8 cellular contexts compared by ENCODE assay signal in the genomic region with DNA sequence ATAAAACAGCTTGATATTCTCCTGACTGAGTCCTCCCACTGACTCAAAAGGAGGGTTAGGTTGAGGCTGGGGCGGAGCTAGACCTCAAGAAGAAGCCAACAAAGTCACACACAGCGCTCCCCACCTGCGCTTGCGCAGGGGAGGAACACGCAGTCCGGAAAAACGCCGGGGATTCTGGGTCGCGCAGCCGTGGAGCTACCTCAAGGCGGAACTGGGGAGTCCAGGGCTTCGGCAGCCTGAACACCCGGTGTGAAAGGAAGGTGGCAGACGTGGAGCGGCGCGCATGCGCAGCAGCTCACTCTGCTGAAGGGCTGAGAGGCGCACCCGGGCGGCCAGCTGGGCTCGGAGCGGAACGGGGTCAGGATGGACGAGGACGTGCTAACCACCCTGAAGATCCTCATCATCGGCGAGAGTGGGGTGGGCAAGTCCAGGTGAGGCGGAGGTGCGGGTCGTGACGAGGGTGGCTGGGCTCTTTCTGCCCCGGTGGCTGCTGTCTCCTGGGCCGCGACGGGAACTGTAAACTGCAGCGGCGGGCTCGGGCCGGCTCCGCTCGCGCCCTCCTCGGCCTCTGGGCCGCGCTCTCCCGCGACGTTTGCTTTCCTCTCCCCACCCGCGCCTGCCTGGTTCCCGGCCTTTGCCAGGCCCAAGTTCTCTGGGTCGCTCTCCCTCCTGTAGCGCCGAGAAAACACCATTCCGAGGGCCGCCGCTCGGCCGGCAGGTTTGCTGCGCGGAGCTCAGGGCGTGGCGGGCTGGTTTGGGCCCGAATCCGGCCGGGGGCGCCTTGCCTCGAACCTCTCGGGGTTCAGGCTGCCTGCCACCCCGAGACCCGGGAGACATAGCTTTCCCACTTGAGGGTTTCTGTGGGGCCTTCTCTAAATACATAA. TPM values are rescaled to one million over a fixed set of nuclear protein-coding genes. Genes with fewer than 3 reads are reported as not detected.
DNase-seq lines count a peak whose midpoint lies in the region; ATAC-seq and TF ChIP-seq lines count a peak whose summit lies in the region.

A gene (plus strand): TSS at position 298 of the 884 bp plus-strand sequence. CDS start 66 bp downstream, at position 364.

- no peaks in the 10 kb centered on the region for H3K36me3 ChIP-seq in H7 (replicated peaks; ENCODE audit: control insufficient read depth, insufficient read depth, low read length)
- no peaks in the 10 kb centered on the region for H3K36me3 ChIP-seq in Loucy (ENCODE audit: insufficient read depth, low read length)

- no peaks in the 10 kb centered on the region for H3K36me3 Mint-ChIP-seq in natural killer cell

- H2AFZ ChIP-seq in Loucy (ENCODE audit: low read length): peak within 1 kb of the TSS; percentile 86

- H3K27me3 Mint-ChIP-seq in natural killer cell (ENCODE audit: low read depth in 2 of 2): peaks cover 10 to 17% of the 10 kb centered on the region in 2 donors

- intact Hi-C loops in natural killer cell (cut with micrococcal nuclease): loop anchor here (1.0 to 5.0 kb wide), 2 partner anchors 262 to 799 kb away; a partner anchor contains a TSS

- peaks cover 47% of the 10 kb centered on the region for H4K20me1 ChIP-seq in Loucy (ENCODE audit: insufficient read depth, low read length, poor library complexity, severe bottlenecking)

- ATAC-seq in natural killer cell: peak; percentile 92 to 98 (median 92)

- TF ChIP-seq CTCF in Loucy (conservative IDR thresholded peaks at IDR 0.05; ENCODE audit: low read length) (no peak; the same call in 1 of the 2 replicates), natural killer cell (IDR thresholded peaks at IDR 0.05) (no peak)

- TF ChIP-seq POLR2A in Raji (IDR thresholded peaks at IDR 0.05; ENCODE audit: insufficient read depth, low read depth, low read length): peak; percentile 93

- peaks cover 50 to 56% of the 10 kb centered on the region in 2 donors for H3K4me1 Mint-ChIP-seq in natural killer cell

- no peaks in the 10 kb centered on the region for H3K9me2 ChIP-seq in Loucy (replicated peaks; ENCODE audit: low read depth, low read length)

- H3K4me1 ChIP-seq in Loucy (ENCODE audit: insufficient read depth, low read length, poor library complexity, severe bottlenecking): peaks cover 32% of the 10 kb centered on the region

- H3F3A ChIP-seq in Loucy (ENCODE audit: low read depth): no peaks in the 10 kb centered on the region

- no peaks in the 10 kb centered on the region for H3K9me3 Mint-ChIP-seq in natural killer cell

- H3K9ac ChIP-seq in Loucy (ENCODE audit: low read depth, low read length, poor library complexity, severe bottlenecking): peak within 1 kb of the TSS; percentile 95

- DNase-seq in ELF-1 (ENCODE audit: low read depth, low spot score) (peak; percentile 98), H7 (peak; percentile 89), fibroblast of peridontal ligament (ENCODE audit: extremely low read depth) (peak; percentile 99), natural killer cell (peak; percentile 95)
- peak; percentile 98 for DNase-seq in activated T-helper 9 cell treated with anti-CD3 and anti-CD28 coated beads, Interleukin-2, amount 50 U/mL, for 16 hours (ENCODE audit: low read depth)
- peak; percentile 99 for DNase-seq in stimulated activated naive CD4-positive, alpha-beta T cell treated with Interleukin-2 at 50 U/mL for 16 hours (lab: John Stamatoyannopoulos, UW)

- no peaks in the 10 kb centered on the region for H3K27me3 ChIP-seq in H7 (ENCODE audit: control insufficient read depth, insufficient read depth, low read length)
- peaks cover 29% of the 10 kb centered on the region for H3K27me3 ChIP-seq in Loucy (ENCODE audit: insufficient read depth, low read length, poor library complexity, severe bottlenecking)

- H3K4me3 Mint-ChIP-seq in natural killer cell: peak within 1 kb of the TSS; percentile 100

- H3K9me3 ChIP-seq in Loucy (ENCODE audit: insufficient read depth, low read depth, low read length): no peaks in the 10 kb centered on the region

- H3K27ac Mint-ChIP-seq in natural killer cell: peak within 1 kb of the TSS; percentile 98 to 100

- peak within 1 kb of the TSS; percentile 98 for H3K4me2 ChIP-seq in Loucy (ENCODE audit: low read depth, low read length, poor library complexity, severe bottlenecking)

- H3K4me3 ChIP-seq in H7 (ENCODE audit: insufficient read depth, low read depth, low read length) (peak within 1 kb of the TSS; percentile 97), Loucy (ENCODE audit: low read length, poor library complexity, severe bottlenecking) (peak within 1 kb of the TSS; percentile 95)

- peaks cover 50% of the 10 kb centered on the region for H3K79me2 ChIP-seq in Loucy (ENCODE audit: insufficient read depth, low read length)

RNA-seq across cellular contexts. Expression of the gene that starts here (rescaled TPM):
- total RNA-seq in H7 (2014; rRNA removed; shearing (Covaris generic)): 33.3 and 35.3 TPM in 2 replicates
- 100 to 1,000 TPM; 122 to 132 (median 122) TPM for total RNA-seq in natural killer cell

Comparison
In these comparisons a context has a peak if more than half of its experiments do, and no peak if none do; other contexts are left out.
1. Peak in every context shown above with its lines: DNase-seq, ATAC-seq and H3K4me3 ChIP-seq.